Comparison of ENCODE assay signal across 8 cellular contexts in genomic region chr12:124993568-124994434, GRCh38. TPM values are rescaled to one million over a fixed set of nuclear protein-coding genes. Genes with fewer than 3 reads are reported as not detected.
DNase-seq lines count a peak whose midpoint lies in the region; ATAC-seq and TF ChIP-seq lines count a peak whose summit lies in the region.

BRI3BP (plus strand) TSS chr12:124993645; CDS start chr12:124993791, 146 bp downstream.

- peaks cover 53% of the 10 kb centered on the region for H3K4me1 ChIP-seq in DOHH2 (ENCODE audit: control insufficient read depth, low read length)
- no peaks in the 10 kb centered on the region for H3K4me1 ChIP-seq in aorta (ENCODE audit: control insufficient read depth in 1 of 2, insufficient read depth in 2 of 2, low read length in 2 of 2)

- H3K9me3 ChIP-seq in DOHH2 (ENCODE audit: control insufficient read depth, insufficient read depth, low read length) = no peaks in the 10 kb centered on the region
- no peaks in the 10 kb centered on the region for H3K9me3 ChIP-seq in aorta (ENCODE audit: control insufficient read depth, low read length)

- intact Hi-C loops in left ventricle myocardium superior (cut with micrococcal nuclease) = no loop called here
- intact Hi-C loops in aorta (cut with DNase I) = no loop called here

- no peaks in the 10 kb centered on the region for H3K9me2 ChIP-seq in DOHH2 (replicated peaks; ENCODE audit: control insufficient read depth, low read length)

- H3K4me1 Mint-ChIP-seq in IgD-negative memory B cell = peaks cover 31 to 38% (median 33%) of the 10 kb centered on the region in 3 donors
- H3K4me1 Mint-ChIP-seq in activated naive CD8-positive, alpha-beta T cell treated with anti-CD3 and anti-CD28 coated beads, Interleukin-2, amount 10 ng/mL, durations not matched to agents 7 days and 5 days = peaks cover 21% of the 10 kb centered on the region

- peak within 1 kb of the TSS; percentile 94 to 97 (median 96) for H3K4me3 Mint-ChIP-seq in IgD-negative memory B cell
- H3K4me3 Mint-ChIP-seq in activated naive CD8-positive, alpha-beta T cell treated with anti-CD3 and anti-CD28 coated beads, Interleukin-2, amount 10 ng/mL, durations not matched to agents 7 days and 5 days = peak within 1 kb of the TSS; percentile 95

- peak; percentile 47 for ATAC-seq in GM21515 (IDR thresholded peaks at IDR 0.05; ENCODE audit: unreplicated experiment)
- ATAC-seq in activated naive CD8-positive, alpha-beta T cell treated with anti-CD3 and anti-CD28 coated beads, Interleukin-2, amount 10 ng/mL, durations not matched to agents 7 days and 5 days (ENCODE audit: low read depth) = peak; percentile 65
- ATAC-seq in left ventricle myocardium superior = peak; percentile 82
- peak; percentile 74 for ATAC-seq in aorta (ENCODE audit: low FRiP score)

- peaks cover 53% of the 10 kb centered on the region for H3K79me2 ChIP-seq in DOHH2 (ENCODE audit: control insufficient read depth, low read length)

- H3K4me2 ChIP-seq in DOHH2 (ENCODE audit: low read length) = peak within 1 kb of the TSS; percentile 95

- H3K27ac ChIP-seq in DOHH2 (ENCODE audit: low read depth, low read length) = peak within 1 kb of the TSS; percentile 95
- H3K27ac ChIP-seq in aorta (ENCODE audit: low read depth in 1 of 2, low read length in 2 of 2) = no peak within 1 kb of the TSS

- no peaks in the 10 kb centered on the region for H3K27me3 Mint-ChIP-seq in IgD-negative memory B cell
- no peaks in the 10 kb centered on the region for H3K27me3 Mint-ChIP-seq in activated naive CD8-positive, alpha-beta T cell treated with anti-CD3 and anti-CD28 coated beads, Interleukin-2, amount 10 ng/mL, durations not matched to agents 7 days and 5 days

- 1% methylated on average over 73 to 124 of the region's 124 CpGs for WGBS in aorta, 2 donors

- peak; percentile 37 for DNase-seq in SW480 (ENCODE audit: low spot score)
- DNase-seq in activated naive CD8-positive, alpha-beta T cell treated with anti-CD3 and anti-CD28 coated beads, Interleukin-2, amount 10 ng/mL, durations not matched to agents 7 days and 5 days = peak; percentile 87
- peak; percentile 87 for DNase-seq in left ventricle myocardium superior
- DNase-seq in renal cortical epithelial cell (ENCODE audit: low read depth) = peak; percentile 2
- peak; percentile 69 to 88 for DNase-seq in aorta

- H3K27ac Mint-ChIP-seq in IgD-negative memory B cell = peak within 1 kb of the TSS; percentile 93 to 96 (median 94)
- peak within 1 kb of the TSS; percentile 91 for H3K27ac Mint-ChIP-seq in activated naive CD8-positive, alpha-beta T cell treated with anti-CD3 and anti-CD28 coated beads, Interleukin-2, amount 10 ng/mL, durations not matched to agents 7 days and 5 days

- peaks cover 44% of the 10 kb centered on the region for H3K36me3 ChIP-seq in DOHH2 (ENCODE audit: control insufficient read depth, low read length)
- H3K36me3 ChIP-seq in aorta (ENCODE audit: control insufficient read depth in 1 of 2, insufficient read depth in 2 of 2, low read length in 1 of 2) = no peaks in the 10 kb centered on the region

- H3K36me3 Mint-ChIP-seq in IgD-negative memory B cell = peaks cover 3% of the 10 kb centered on the region
- H3K36me3 Mint-ChIP-seq in activated naive CD8-positive, alpha-beta T cell treated with anti-CD3 and anti-CD28 coated beads, Interleukin-2, amount 10 ng/mL, durations not matched to agents 7 days and 5 days = peaks cover 7% of the 10 kb centered on the region

- H3K4me3 ChIP-seq in DOHH2 (ENCODE audit: low read length) = peak within 1 kb of the TSS; percentile 87
- peak within 1 kb of the TSS; percentile 84 to 99 for H3K4me3 ChIP-seq in aorta (ENCODE audit: low read length in 2 of 2)

- H3K9me3 Mint-ChIP-seq in IgD-negative memory B cell = no peaks in the 10 kb centered on the region
- H3K9me3 Mint-ChIP-seq in activated naive CD8-positive, alpha-beta T cell treated with anti-CD3 and anti-CD28 coated beads, Interleukin-2, amount 10 ng/mL, durations not matched to agents 7 days and 5 days = no peaks in the 10 kb centered on the region

- peaks cover 30% of the 10 kb centered on the region for H3F3A ChIP-seq in DOHH2 (ENCODE audit: control insufficient read depth, insufficient read depth)

- peak; percentile 13 for TF ChIP-seq CTCF in DOHH2 (IDR thresholded peaks at IDR 0.05; ENCODE audit: low read depth, low read length, poor library complexity, severe bottlenecking)

- POLR2A ChIA-PET in activated naive CD8-positive, alpha-beta T cell treated with anti-CD3 and anti-CD28 coated beads, Interleukin-2, amount 10 ng/mL, durations not matched to agents 7 days and 5 days (lab: Charles Lee) = interaction anchor here (0.5 to 2.6 kb wide), 9 partner anchors 43 to 79 kb away, joined by 3 to 8 read pairs (median 4); partner anchors contain the start of gene UBC

- H4K20me1 ChIP-seq in DOHH2 (ENCODE audit: control insufficient read depth, insufficient read depth, low read depth, low read length) = 0 out of 2 replicates have a peak, but pooled peaks cover 8% of the 10 kb centered on the region

- no peaks in the 10 kb centered on the region for H3K27me3 ChIP-seq in DOHH2 (ENCODE audit: control insufficient read depth, low read length)
- no peaks in the 10 kb centered on the region for H3K27me3 ChIP-seq in aorta (ENCODE audit: control insufficient read depth in 1 of 2, insufficient read depth in 2 of 2, low read length in 1 of 2)

RNA-seq across cellular contexts. Expression of gene BRI3BP, which starts in this region (rescaled TPM):
- polyA plus RNA-seq in IgD-negative memory B cell = 5.9 TPM
- 10 to 100 TPM; 17.1 to 17.2 TPM for total RNA-seq in activated naive CD8-positive, alpha-beta T cell treated with anti-CD3 and anti-CD28 coated beads, Interleukin-2, amount 10 ng/mL, durations not matched to agents 7 days and 5 days
- 4.2 TPM for total RNA-seq in left ventricle myocardium superior
- 14.1 TPM in 2 replicates for total RNA-seq in renal cortical epithelial cell
- 1 to 10 TPM; 3.6 to 5.2 TPM for total RNA-seq in aorta
- 1 to 10 TPM; 1.7 to 3.3 TPM for polyA plus RNA-seq in aorta

Comparison
In these comparisons a context has a peak if more than half of its experiments do, and no peak if none do; other contexts are left out.
1. DNase-seq: peak in every context shown above with its lines; median percentile 87 in activated naive CD8-positive, alpha-beta T cell treated with anti-CD3 and anti-CD28 coated beads, Interleukin-2, amount 10 ng/mL, durations not matched to agents 7 days and 5 days; 87 in left ventricle myocardium superior; 78 in aorta; 37 in SW480; 2 in renal cortical epithelial cell.